Comparison of ENCODE assay signal across 17 cellular contexts in genomic region chr11:1123970-1124369, GRCh38. TPM values are rescaled to one million over a fixed set of nuclear protein-coding genes. Genes with fewer than 3 reads are reported as not detected.
DNase-seq lines count a peak whose midpoint lies in the region; ATAC-seq and TF ChIP-seq lines count a peak whose summit lies in the region.
"Had no signal": no experiment of that assay in that cellular context is flagged by ENCODE, and none has a peak within 500 bp of the region (broad histone marks: within the 10 kb centered on the region; RNA-seq: fewer than 3 reads in every experiment).

No MANE protein-coding gene starts in this region.

- H3K4me3 Mint-ChIP-seq in activated T-helper 17 cell treated with anti-CD3 and anti-CD28 coated beads, Interleukin-2, amount 50 U/mL, for 72 hours: no peak overlapping the region
- H3K4me3 Mint-ChIP-seq: CD4-positive, CD25-positive, alpha-beta regulatory T cell had no signal

- H3K9me3 ChIP-seq in left lung: no peaks in the 10 kb centered on the region

- H3K4me1 ChIP-seq in left lung: no peaks in the 10 kb centered on the region

- peaks cover 0 to 70% of the 10 kb centered on the region in 2 donors for H3K27me3 ChIP-seq in left lung

- peaks cover 16% of the 10 kb centered on the region for H3K27me3 Mint-ChIP-seq in activated T-helper 17 cell treated with anti-CD3 and anti-CD28 coated beads, Interleukin-2, amount 50 U/mL, for 72 hours
- H3K27me3 Mint-ChIP-seq: CD4-positive, CD25-positive, alpha-beta regulatory T cell had no signal

- DNase-seq in activated CD8-positive, alpha-beta memory T cell treated with anti-CD3 and anti-CD28 coated beads, Interleukin-2, amount 50 U/mL, for 48 hours: peak; percentile 46
- DNase-seq in activated CD8-positive, alpha-beta memory T cell treated with anti-CD3 and anti-CD28 coated beads for 24 hours: no peak
- DNase-seq in GM20000 (ENCODE audit: low spot score) (peak; percentile 43), sciatic nerve (ENCODE audit: low spot score) (peak; percentile 12), NCI-H748 treated with DMSO at 0.1 percent for 48 hours (lab: John Stamatoyannopoulos, UW) (no peak), left lung (no peak), inferior parietal cortex (ENCODE audit: extremely low spot score) (no peak)
- DNase-seq: DMS53, KG1, NCI-H1105, NCI-H1694 treated with DMSO at 0.1 percent for 48 hours, PC-3 had no signal

- TF ChIP-seq CTCF in GM20000 (IDR thresholded peaks at IDR 0.05; ENCODE audit: extremely low read depth, missing control alignments) (no peak), left lung (IDR thresholded peaks at IDR 0.05) (no peak)

- intact Hi-C loops in sciatic nerve (cut with DNase I) (no loop called here), left lung (cut with DNase I) (no loop called here)

- peaks cover 6% of the 10 kb centered on the region for H3K4me1 Mint-ChIP-seq in activated T-helper 17 cell treated with anti-CD3 and anti-CD28 coated beads, Interleukin-2, amount 50 U/mL, for 72 hours
- H3K4me1 Mint-ChIP-seq: CD4-positive, CD25-positive, alpha-beta regulatory T cell had no signal

- ATAC-seq in activated T-helper 17 cell treated with anti-CD3 and anti-CD28 coated beads, Interleukin-2, amount 50 U/mL, for 72 hours (replicated peaks): peak; percentile 55
- no peak for ATAC-seq in sciatic nerve
- ATAC-seq in left lung: no peak
- ATAC-seq: GM12878, PC-3 had no signal

- no peaks in the 10 kb centered on the region for H3K36me3 ChIP-seq in left lung

- H3K27ac ChIP-seq in left lung: no peak overlapping the region

- no peak overlapping the region for H3K27ac Mint-ChIP-seq in activated T-helper 17 cell treated with anti-CD3 and anti-CD28 coated beads, Interleukin-2, amount 50 U/mL, for 72 hours
- H3K27ac Mint-ChIP-seq: CD4-positive, CD25-positive, alpha-beta regulatory T cell had no signal

- peaks cover 5% of the 10 kb centered on the region for H3K9me3 Mint-ChIP-seq in activated T-helper 17 cell treated with anti-CD3 and anti-CD28 coated beads, Interleukin-2, amount 50 U/mL, for 72 hours

- no peaks in the 10 kb centered on the region for H3K36me3 Mint-ChIP-seq in activated T-helper 17 cell treated with anti-CD3 and anti-CD28 coated beads, Interleukin-2, amount 50 U/mL, for 72 hours (ENCODE audit: low read depth)
- H3K36me3 Mint-ChIP-seq: CD4-positive, CD25-positive, alpha-beta regulatory T cell had no signal

- H3K4me3 ChIP-seq in left lung: no peak overlapping the region
- H3K4me3 ChIP-seq: GM12878 had no signal

RNA-seq across cellular contexts. Expression of gene MUC5AC, which starts 33.8 kb away (rescaled TPM):
- not detected for total RNA-seq in activated T-helper 17 cell treated with anti-CD3 and anti-CD28 coated beads, Interleukin-2, amount 50 U/mL, for 72 hours
- total RNA-seq in sciatic nerve: 0.27 TPM
- total RNA-seq in left lung: under 1 TPM in 1 of 2 donors, not detected in 1; 0.37 TPM
- total RNA-seq: CD4-positive, CD25-positive, alpha-beta regulatory T cell; GM12878; H1; MCF 10A had no signal

RNA-seq across cellular contexts. Expression of gene MUC2, which starts 49.3 kb away (rescaled TPM):
- not detected for total RNA-seq in activated T-helper 17 cell treated with anti-CD3 and anti-CD28 coated beads, Interleukin-2, amount 50 U/mL, for 72 hours
- not detected for total RNA-seq in sciatic nerve
- total RNA-seq in left lung: not detected
- total RNA-seq: CD4-positive, CD25-positive, alpha-beta regulatory T cell; H1 had no signal

Comparison
In these comparisons a context has a peak if more than half of its experiments do, and no peak if none do; other contexts are left out.
1. DNase-seq: peak in activated CD8-positive, alpha-beta memory T cell treated with anti-CD3 and anti-CD28 coated beads, Interleukin-2, amount 50 U/mL, for 48 hours (single experiment), GM20000 (single experiment) and sciatic nerve (single experiment); none in activated CD8-positive, alpha-beta memory T cell treated with anti-CD3 and anti-CD28 coated beads for 24 hours (single experiment), NCI-H748 treated with DMSO at 0.1 percent for 48 hours (single experiment), left lung (0 of 2) and inferior parietal cortex (single experiment).